1 cellular context compared by ENCODE assay signal in the genomic region with DNA sequence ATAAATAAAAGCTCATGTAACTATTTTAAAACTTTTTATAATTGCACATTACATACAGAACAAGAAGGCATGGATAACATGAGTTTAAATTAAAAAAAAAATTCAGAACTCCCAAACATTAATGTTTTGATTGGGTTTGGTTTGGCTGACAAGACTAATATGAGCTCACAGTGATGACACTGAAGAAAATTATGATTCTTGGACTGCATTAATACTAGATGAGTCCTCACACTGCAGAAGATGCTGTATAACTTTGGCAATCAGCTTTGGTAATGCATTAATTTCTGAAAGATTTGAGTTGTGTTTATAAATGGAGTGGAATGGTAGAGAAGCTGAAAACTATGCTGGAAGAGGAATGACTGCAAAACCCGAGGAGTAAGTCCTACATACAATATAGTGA.
TF ChIP-seq lines count a peak whose summit lies in the region.

No MANE protein-coding gene starts in this region.

TF ChIP-seq in IMR-90, 13 proteins besides CTCF, POLR2A, EP300 and RAD21 (continued from another document):
- TF ChIP-seq MAFK (IDR thresholded peaks at IDR 0.05; ENCODE audit: low read depth, low read length) (no peak), RCOR1 (IDR thresholded peaks at IDR 0.05; ENCODE audit: insufficient replicate concordance, low read length) (no peak), MXI1 (IDR thresholded peaks at IDR 0.05; ENCODE audit: borderline replicate concordance, low read depth, low read length) (no peak), NFE2L2 (IDR thresholded peaks at IDR 0.05; ENCODE audit: low read depth, low read length) (no peak), USF2 (IDR thresholded peaks at IDR 0.05; ENCODE audit: low read depth, low read length) (no peak), MAZ (IDR thresholded peaks at IDR 0.05; ENCODE audit: borderline replicate concordance, low read depth, low read length) (no peak), CHD1 (IDR thresholded peaks at IDR 0.05; ENCODE audit: low read depth, low read length) (no peak), SMC3 (IDR thresholded peaks at IDR 0.05; ENCODE audit: low read depth, low read length) (no peak), BHLHE40 (IDR thresholded peaks at IDR 0.05; ENCODE audit: low read depth, low read length) (no peak)
- TF ChIP-seq, protein P1, sequence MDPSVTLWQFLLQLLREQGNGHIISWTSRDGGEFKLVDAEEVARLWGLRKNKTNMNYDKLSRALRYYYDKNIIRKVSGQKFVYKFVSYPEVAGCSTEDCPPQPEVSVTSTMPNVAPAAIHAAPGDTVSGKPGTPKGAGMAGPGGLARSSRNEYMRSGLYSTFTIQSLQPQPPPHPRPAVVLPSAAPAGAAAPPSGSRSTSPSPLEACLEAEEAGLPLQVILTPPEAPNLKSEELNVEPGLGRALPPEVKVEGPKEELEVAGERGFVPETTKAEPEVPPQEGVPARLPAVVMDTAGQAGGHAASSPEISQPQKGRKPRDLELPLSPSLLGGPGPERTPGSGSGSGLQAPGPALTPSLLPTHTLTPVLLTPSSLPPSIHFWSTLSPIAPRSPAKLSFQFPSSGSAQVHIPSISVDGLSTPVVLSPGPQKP (IDR thresholded peaks at IDR 0.05; ENCODE audit: borderline replicate concordance, low read depth, low read length): no peak
